In genomic region chr5:178590141-178590923, GRCh38 we compare ENCODE assay signal across 1 cellular context.
A peak's percentile ranks its signal among the peaks of the same experiment; 100 is the strongest.
TF ChIP-seq lines count a peak whose summit lies in the region.

Gene COL23A1, minus strand, starts transcription at chr5:178590393.

TF ChIP-seq in endothelial cell of umbilical vein, 7 proteins besides CTCF, POLR2A, EP300 and RAD21 (continued from another document):
- peak; percentile 26 for TF ChIP-seq EZH2 (IDR thresholded peaks at IDR 0.05; ENCODE audit: borderline replicate concordance, low read depth, low read length, severe bottlenecking)
